10 cellular contexts compared by ENCODE assay signal in genomic region chr13:48043789-48044503, GRCh38. TPM values are rescaled to one million over a fixed set of nuclear protein-coding genes. Genes with fewer than 3 reads are reported as not detected.
A peak's percentile ranks its signal among the peaks of the same experiment; 100 is the strongest.
DNase-seq lines count a peak whose midpoint lies in the region; ATAC-seq and TF ChIP-seq lines count a peak whose summit lies in the region.
"Had no signal": no experiment of that assay in that cellular context is flagged by ENCODE, and none has a peak within 500 bp of the region (broad histone marks: within the 10 kb centered on the region; RNA-seq: fewer than 3 reads in every experiment).

No MANE protein-coding gene starts in this region.

- TF ChIP-seq CTCF in AG04450 (IDR thresholded peaks at IDR 0.05; ENCODE audit: low read depth, low read length) (no peak), foreskin fibroblast (IDR thresholded peaks at IDR 0.05; ENCODE audit: low read depth, low read length) (no peak), WTC11 (IDR thresholded peaks at IDR 0.05) (no peak), omental fat pad (IDR thresholded peaks at IDR 0.05) (no peak)

- peak overlapping the region; percentile 71 for H3K27ac Mint-ChIP-seq in activated T-helper 1 cell treated with anti-CD3 and anti-CD28 coated beads, Interleukin-12 subunit alpha, Interleukin-12 subunit beta, Interleukin-2, Interleukin-4 antibody, amounts not matched to agents 30 ng/mL and 10 ng/mL and 1 ng/mL, durations not matched to agents 14 hours and 24 hours and 36 hours
- no peak overlapping the region for H3K27ac Mint-ChIP-seq in WTC11

- no peaks in the 10 kb centered on the region for H3K27me3 Mint-ChIP-seq in activated T-helper 1 cell treated with anti-CD3 and anti-CD28 coated beads, Interleukin-12 subunit alpha, Interleukin-12 subunit beta, Interleukin-2, Interleukin-4 antibody, amounts not matched to agents 30 ng/mL and 10 ng/mL and 1 ng/mL, durations not matched to agents 14 hours and 24 hours and 36 hours (ENCODE audit: insufficient read depth)
- no peaks in the 10 kb centered on the region for H3K27me3 Mint-ChIP-seq in WTC11 (ENCODE audit: low read depth)

- DNase-seq in AG04450 (ENCODE audit: low read depth, low spot score) (peak; percentile 10), foreskin fibroblast (peak; percentile 52 to 58), WTC11 (ENCODE audit: low spot score) (no peak), NCI-H1436 treated with DMSO at 0.1 percent for 48 hours (lab: John Stamatoyannopoulos, UW) (no peak), omental fat pad (ENCODE audit: low spot score) (no peak), NCI-H524 (lab: John Stamatoyannopoulos, UW) (no peak)
- DNase-seq in activated T-helper 1 cell treated with anti-CD3 and anti-CD28 coated beads, Interleukin-12 subunit alpha, Interleukin-12 subunit beta, Interleukin-2, Interleukin-4 antibody, amounts not matched to agents 30 ng/mL and 10 ng/mL and 1 ng/mL, durations not matched to agents 14 hours and 24 hours and 36 hours (ENCODE audit: low spot score): no peak

- H3K27ac ChIP-seq in AG04450 (ENCODE audit: low read depth, low read length): peak overlapping the region; percentile 25
- H3K27ac ChIP-seq: parathyroid adenoma, VCaP had no signal

- H3K4me3 ChIP-seq in AG04450 (ENCODE audit: low read depth, low read length): no peak overlapping the region
- H3K4me3 ChIP-seq in foreskin fibroblast (ENCODE audit: low read depth in 1 of 2, low read length in 2 of 2): no peak overlapping the region

- no peaks in the 10 kb centered on the region for H3K9me3 Mint-ChIP-seq in activated T-helper 1 cell treated with anti-CD3 and anti-CD28 coated beads, Interleukin-12 subunit alpha, Interleukin-12 subunit beta, Interleukin-2, Interleukin-4 antibody, amounts not matched to agents 30 ng/mL and 10 ng/mL and 1 ng/mL, durations not matched to agents 14 hours and 24 hours and 36 hours
- no peaks in the 10 kb centered on the region for H3K9me3 Mint-ChIP-seq in WTC11

- intact Hi-C loops in activated T-helper 1 cell treated with anti-CD3 and anti-CD28 coated beads, Interleukin-12 subunit alpha, Interleukin-12 subunit beta, Interleukin-2, Interleukin-4 antibody, amounts not matched to agents 30 ng/mL and 10 ng/mL and 1 ng/mL, durations not matched to agents 14 hours and 24 hours and 36 hours (cut with micrococcal nuclease): loop anchor here (5.0 kb wide), 1 partner anchor 33 kb away; no protein-coding TSS in a partner anchor

- POLR2A ChIA-PET in AG04450 (lab: Yijun Ruan, JAX) (no interaction called here), WTC11 (lab: Charles Lee) (interaction anchor here (0.9 kb wide), 1 partner anchor 671 kb away, joined by 3 read pairs; no protein-coding TSS in a partner anchor)

- ATAC-seq in GM18907 (IDR thresholded peaks at IDR 0.05; ENCODE audit: unreplicated experiment) (peak; percentile 47), WTC11 (no peak), omental fat pad (ENCODE audit: low FRiP score) (no peak)

- CTCF ChIA-PET in AG04450 (lab: Charles Lee) (no interaction called here), WTC11 (lab: Charles Lee) (no interaction called here)

- H3K4me3 Mint-ChIP-seq in activated T-helper 1 cell treated with anti-CD3 and anti-CD28 coated beads, Interleukin-12 subunit alpha, Interleukin-12 subunit beta, Interleukin-2, Interleukin-4 antibody, amounts not matched to agents 30 ng/mL and 10 ng/mL and 1 ng/mL, durations not matched to agents 14 hours and 24 hours and 36 hours: peak overlapping the region; percentile 24
- H3K4me3 Mint-ChIP-seq in WTC11: no peak overlapping the region

- no peaks in the 10 kb centered on the region; the same call in 1 of the 2 replicates for H3K9me3 ChIP-seq in AG04450 (ENCODE audit: control insufficient read depth, insufficient read depth, low read length)

- H3K36me3 Mint-ChIP-seq in activated T-helper 1 cell treated with anti-CD3 and anti-CD28 coated beads, Interleukin-12 subunit alpha, Interleukin-12 subunit beta, Interleukin-2, Interleukin-4 antibody, amounts not matched to agents 30 ng/mL and 10 ng/mL and 1 ng/mL, durations not matched to agents 14 hours and 24 hours and 36 hours (ENCODE audit: low read depth): peaks cover 39% of the 10 kb centered on the region
- peaks cover 54% of the 10 kb centered on the region for H3K36me3 Mint-ChIP-seq in WTC11

- peaks cover 37% of the 10 kb centered on the region for H3K4me1 Mint-ChIP-seq in activated T-helper 1 cell treated with anti-CD3 and anti-CD28 coated beads, Interleukin-12 subunit alpha, Interleukin-12 subunit beta, Interleukin-2, Interleukin-4 antibody, amounts not matched to agents 30 ng/mL and 10 ng/mL and 1 ng/mL, durations not matched to agents 14 hours and 24 hours and 36 hours (ENCODE audit: low read depth)
- peaks cover 4% of the 10 kb centered on the region for H3K4me1 Mint-ChIP-seq in WTC11

- no peaks in the 10 kb centered on the region for H3K27me3 ChIP-seq in AG04450 (ENCODE audit: control insufficient read depth, insufficient read depth, low read length)

TF ChIP-seq in WTC11, 78 proteins besides CTCF, POLR2A, EP300 and RAD21 (continues in another document):
- TF ChIP-seq USF2 (CRISPR knock-in tag; IDR thresholded peaks at IDR 0.05) (no peak), TP53 (CRISPR knock-in tag; IDR thresholded peaks at IDR 0.05) (no peak), ATF3 (CRISPR knock-in tag; conservative IDR thresholded peaks at IDR 0.05) (no peak), OVOL2 (CRISPR knock-in tag; IDR thresholded peaks at IDR 0.05; ENCODE audit: borderline replicate concordance) (no peak), SP1 (CRISPR knock-in tag; conservative IDR thresholded peaks at IDR 0.05) (no peak), HMGXB4 (CRISPR knock-in tag; IDR thresholded peaks at IDR 0.05) (no peak), NR3C1 (CRISPR knock-in tag; conservative IDR thresholded peaks at IDR 0.05; ENCODE audit: low read depth) (no peak)

RNA-seq across cellular contexts. Expression of gene NUDT15, which starts 6.4 kb away (rescaled TPM):
- 13.9 and 17.1 TPM in 2 replicates for polyA plus RNA-seq in AG04450 (2011; rRNA removed)
- 2.5 and 4.0 TPM in 2 replicates for polyA minus RNA-seq in AG04450 (2011; rRNA and poly(A)+ RNA removed)
- total RNA-seq in activated T-helper 1 cell treated with anti-CD3 and anti-CD28 coated beads, Interleukin-12 subunit alpha, Interleukin-12 subunit beta, Interleukin-2, Interleukin-4 antibody, amounts not matched to agents 30 ng/mL and 10 ng/mL and 1 ng/mL, durations not matched to agents 14 hours and 24 hours and 36 hours: 15.3 and 16.8 TPM in 2 replicates
- total RNA-seq in WTC11 (2021): 42.8 to 48.8 TPM (median 45.6 TPM) in 3 replicates
- 10 to 100 TPM in 1 of 4 donors, 1 to 10 TPM in 3; 8.6 to 11.2 (median 9.0) TPM for total RNA-seq in omental fat pad

RNA-seq across cellular contexts. Expression of gene SUCLA2, which starts 42.9 kb away (rescaled TPM):
- polyA plus RNA-seq in AG04450 (2011; rRNA removed): 50.7 and 63.5 TPM in 2 replicates
- 12.0 and 24.4 TPM in 2 replicates for polyA minus RNA-seq in AG04450 (2011; rRNA and poly(A)+ RNA removed)
- total RNA-seq in activated T-helper 1 cell treated with anti-CD3 and anti-CD28 coated beads, Interleukin-12 subunit alpha, Interleukin-12 subunit beta, Interleukin-2, Interleukin-4 antibody, amounts not matched to agents 30 ng/mL and 10 ng/mL and 1 ng/mL, durations not matched to agents 14 hours and 24 hours and 36 hours: 40.4 and 45.3 TPM in 2 replicates
- total RNA-seq in WTC11 (2021): 47.6 to 66.8 TPM (median 51.1 TPM) in 3 replicates
- 10 to 100 TPM; 37.2 to 91.6 (median 68.7) TPM for total RNA-seq in omental fat pad

RNA-seq across cellular contexts. Expression of gene MED4, which starts 51.0 kb away (rescaled TPM):
- 47.2 and 54.1 TPM in 2 replicates for polyA plus RNA-seq in AG04450 (2011; rRNA removed)
- 16.5 and 22.8 TPM in 2 replicates for polyA minus RNA-seq in AG04450 (2011; rRNA and poly(A)+ RNA removed)
- total RNA-seq in activated T-helper 1 cell treated with anti-CD3 and anti-CD28 coated beads, Interleukin-12 subunit alpha, Interleukin-12 subunit beta, Interleukin-2, Interleukin-4 antibody, amounts not matched to agents 30 ng/mL and 10 ng/mL and 1 ng/mL, durations not matched to agents 14 hours and 24 hours and 36 hours: 64.2 and 65.6 TPM in 2 replicates
- 36.9 to 48.1 TPM (median 43.2 TPM) in 3 replicates for total RNA-seq in WTC11 (2021)
- 10 to 100 TPM; 27.4 to 42.9 (median 35.0) TPM for total RNA-seq in omental fat pad

Comparison
In these comparisons a context has a peak if more than half of its experiments do, and no peak if none do; other contexts are left out.
1. DNase-seq: peak in AG04450 (single experiment) and foreskin fibroblast (2 of 2); none in activated T-helper 1 cell treated with anti-CD3 and anti-CD28 coated beads, Interleukin-12 subunit alpha, Interleukin-12 subunit beta, Interleukin-2, Interleukin-4 antibody, amounts not matched to agents 30 ng/mL and 10 ng/mL and 1 ng/mL, durations not matched to agents 14 hours and 24 hours and 36 hours (single experiment), WTC11 (single experiment), NCI-H1436 treated with DMSO at 0.1 percent for 48 hours (single experiment), omental fat pad (single experiment) and NCI-H524 (0 of 2).